ENCODE assay signal across 8 cellular contexts in the genomic region with DNA sequence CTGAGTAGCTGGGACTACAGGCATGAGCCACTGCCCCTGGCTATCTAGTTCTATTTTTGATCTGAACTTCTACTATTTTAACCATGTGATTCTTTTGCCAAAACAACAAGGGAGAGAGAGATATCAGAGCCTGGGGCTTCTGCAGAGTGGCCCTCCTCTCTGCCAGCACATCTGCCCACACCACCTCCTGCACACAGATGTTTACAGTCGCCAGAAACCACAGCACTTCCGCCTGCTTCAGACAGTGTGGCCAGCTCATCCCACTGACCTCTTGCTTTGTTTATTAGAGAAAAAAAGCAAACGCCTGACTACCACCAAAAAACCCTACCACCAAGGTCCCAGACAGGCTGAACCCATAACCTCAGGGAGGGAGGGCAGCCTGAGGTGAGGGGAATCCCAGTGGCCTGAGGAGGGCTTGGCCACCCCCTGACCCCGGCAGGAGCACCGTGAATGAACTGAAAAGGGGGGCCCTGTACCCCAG.
DNase-seq lines count a peak whose midpoint lies in the region; ATAC-seq and TF ChIP-seq lines count a peak whose summit lies in the region.

No MANE protein-coding gene starts in this region.

- ATAC-seq in GM19324 (IDR thresholded peaks at IDR 0.05; ENCODE audit: low FRiP score, unreplicated experiment) (peak; percentile 58), HG03139 (IDR thresholded peaks at IDR 0.05; ENCODE audit: unreplicated experiment) (peak; percentile 75), GM19328 (IDR thresholded peaks at IDR 0.05; ENCODE audit: unreplicated experiment) (no peak), GM18502 (IDR thresholded peaks at IDR 0.05; ENCODE audit: poor library complexity, unreplicated experiment) (no peak), GM21367 (IDR thresholded peaks at IDR 0.05; ENCODE audit: unreplicated experiment) (no peak)

- TF ChIP-seq CTCF in astrocyte of the spinal cord (IDR thresholded peaks at IDR 0.05; ENCODE audit: low read depth, low read length) = no peak

- in situ Hi-C loops in astrocyte of the spinal cord (cut with HindIII; ENCODE audit: low sequenced_read_pairs) = loop anchor here (25.0 kb wide), 1 partner anchor 90 kb away; the partner anchor contains the start of gene MFGE8

- no peak overlapping the region for H3K4me3 ChIP-seq in astrocyte of the spinal cord (ENCODE audit: low read depth, low read length)

- DNase-seq in astrocyte of the spinal cord (ENCODE audit: low read depth, low spot score) (peak; percentile 46), renal cortical epithelial cell (ENCODE audit: low read depth) (peak; percentile 51), DMS153 treated with DMSO at 0.1 percent for 48 hours (lab: John Stamatoyannopoulos, UW; ENCODE audit: unreplicated experiment) (no peak)

Comparison
In these comparisons a context has a peak if more than half of its experiments do, and no peak if none do; other contexts are left out.
1. ATAC-seq: peak in GM19324 (single experiment) and HG03139 (single experiment); none in GM19328 (single experiment), GM18502 (single experiment) and GM21367 (single experiment).